ENCODE assay signal across 12 cellular contexts in the genomic region with DNA sequence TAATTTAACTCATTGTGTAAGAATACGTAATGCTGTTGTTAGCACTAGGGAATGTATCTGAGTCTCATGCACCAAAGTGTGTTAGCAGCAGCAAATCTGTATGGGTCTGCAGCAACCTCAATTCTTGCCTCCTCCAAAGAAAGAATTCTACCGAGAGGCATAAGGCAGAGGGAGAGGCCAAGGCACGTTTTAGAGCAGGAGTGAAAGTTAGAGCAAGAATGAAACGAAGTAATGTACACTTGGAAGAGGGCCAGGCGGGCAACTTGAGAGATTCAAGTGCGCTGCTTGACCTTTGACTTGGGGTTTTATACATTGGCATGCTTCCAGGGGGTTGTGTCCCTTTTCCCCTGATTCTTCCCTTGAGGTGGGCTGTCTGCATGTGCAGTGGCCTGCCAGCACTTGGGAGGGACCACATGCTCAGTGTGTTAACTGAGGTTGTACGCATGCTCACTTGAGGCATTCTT. TPM values are rescaled to one million over a fixed set of nuclear protein-coding genes. Genes with fewer than 3 reads are reported as not detected.
DNase-seq lines count a peak whose midpoint lies in the region; ATAC-seq, FAIRE-seq and TF ChIP-seq lines count a peak whose summit lies in the region.
"Had no signal": no experiment of that assay in that cellular context is flagged by ENCODE, and none has a peak within 500 bp of the region (broad histone marks: within the 10 kb centered on the region; RNA-seq: fewer than 3 reads in every experiment).

No MANE protein-coding gene starts in this region.

- no peak for FAIRE-seq in pancreas (lab: Jason Lieb, UNC)

- WGBS in prostate gland, result 61% methylated on average over 7 of the region's 7 CpGs
- WGBS in pancreas, 2 donors, result 63 to 65% methylated on average over 7 of the region's 7 CpGs

- H3K4me3 ChIP-seq in adipocyte (ENCODE audit: low read length) (peak overlapping the region; percentile 86), iPS-20b (ENCODE audit: low read length) (peak overlapping the region; percentile 78), prostate gland (peak overlapping the region in 1 of 2 donors; percentile 14), pancreas (peak overlapping the region in 1 of 4 donors; percentile 91)

- H3K27ac ChIP-seq in iPS-20b (ENCODE audit: low read length) (no peak overlapping the region), prostate gland (peak overlapping the region; percentile 97 to 98), pancreas (no peak overlapping the region)

- H3K9ac ChIP-seq in adipocyte (ENCODE audit: low read length), result peak overlapping the region; percentile 91
- peak overlapping the region; percentile 13; the same call in 1 of the 2 replicates for H3K9ac ChIP-seq in iPS-20b (ENCODE audit: low read depth, low read length)

- H3K9me3 ChIP-seq in adipocyte (ENCODE audit: control insufficient read depth, low read length) (no peaks in the 10 kb centered on the region), iPS-20b (ENCODE audit: insufficient read depth, low read depth, low read length) (no peaks in the 10 kb centered on the region), prostate gland (no peaks in the 10 kb centered on the region), pancreas (no peaks in the 10 kb centered on the region)

- H3K27me3 ChIP-seq in adipocyte (replicated peaks; ENCODE audit: control insufficient read depth, insufficient read depth, low read length), result no peaks in the 10 kb centered on the region
- H3K27me3 ChIP-seq in iPS-20b (ENCODE audit: insufficient read depth, low read length), result no peaks in the 10 kb centered on the region
- H3K27me3 ChIP-seq in prostate gland (replicated peaks; ENCODE audit: insufficient read depth), result no peaks in the 10 kb centered on the region
- H3K27me3 ChIP-seq in pancreas, result no peaks in the 10 kb centered on the region

- no peak for ATAC-seq in pancreas
- no peak for ATAC-seq in HG02970 (IDR thresholded peaks at IDR 0.05; ENCODE audit: low FRiP score, unreplicated experiment)

- DNase-seq in COLO668 (lab: John Stamatoyannopoulos, UW; ENCODE audit: unreplicated experiment), result peak; percentile 32
- DNase-seq in adipocyte (ENCODE audit: low read depth), result no peak
- DNase-seq in prostate gland (ENCODE audit: low spot score), result no peak
- no peak for DNase-seq in 8988T
- DNase-seq in stimulated activated CD8-positive, alpha-beta memory T cell treated with anti-CD3 and anti-CD28 coated beads, Interleukin-4, amount 100 ng/mL, for 48 hours, result no peak
- no peak for DNase-seq in pancreas
- DNase-seq: activated CD8-positive, alpha-beta memory T cell treated with anti-CD3 and anti-CD28 coated beads for 24 hours; CD4-positive, alpha-beta T cell; Kasumi-1; NCI-H446 treated with DMSO at 0.1 percent for 48 hours had no signal

- no peak for TF ChIP-seq POLR2A in prostate gland (IDR thresholded peaks at IDR 0.05)

- H3K4me1 ChIP-seq in adipocyte (ENCODE audit: control insufficient read depth, insufficient read depth, low read length), result peaks cover 25% of the 10 kb centered on the region
- H3K4me1 ChIP-seq in iPS-20b (ENCODE audit: insufficient read depth, low read length), result peaks cover 26% of the 10 kb centered on the region
- peaks cover 6% of the 10 kb centered on the region for H3K4me1 ChIP-seq in prostate gland (replicated peaks)
- H3K4me1 ChIP-seq in pancreas, result peaks cover 0 to 19% (median 8%) of the 10 kb centered on the region in 3 donors

- intact Hi-C loops in prostate gland (cut with DNase I) (loop anchor here (5.0 kb wide), 2 partner anchors 43 to 93 kb away; no protein-coding TSS in a partner anchor), pancreas (cut with DNase I) (loop anchor here in 1 of 3 donors (10.0 kb wide), 1 partner anchor 65 kb away; no protein-coding TSS in a partner anchor)

- no peak for TF ChIP-seq CTCF in prostate gland (IDR thresholded peaks at IDR 0.05)
- TF ChIP-seq CTCF in pancreas (IDR thresholded peaks at IDR 0.05), result no peak

- H3K36me3 ChIP-seq in adipocyte (ENCODE audit: control insufficient read depth, insufficient read depth, low read length, severe bottlenecking) (peaks cover 11% of the 10 kb centered on the region), iPS-20b (ENCODE audit: insufficient read depth, low read depth, low read length) (peaks cover 8% of the 10 kb centered on the region; the same call in 1 of the 2 replicates), prostate gland (no peaks in the 10 kb centered on the region), pancreas (no peaks in the 10 kb centered on the region)

RNA-seq across cellular contexts. Expression of a gene that starts 2.5 kb away (rescaled TPM):
- total RNA-seq in prostate gland, result 100 to 1,000 TPM; 136 to 180 TPM
- total RNA-seq in pancreas, result 100 to 1,000 TPM in 2 of 6 donors, 10 to 100 TPM in 4; 31.7 to 143 (median 53.6) TPM
- 10 to 100 TPM; 33.6 to 49.4 TPM for polyA plus RNA-seq in pancreas

Comparison
In these comparisons a context has a peak if more than half of its experiments do, and no peak if none do; other contexts are left out.
1. H3K27ac ChIP-seq: peak in prostate gland (2 of 2); none in iPS-20b (single experiment) and pancreas (0 of 4).